ENCODE assay signal across 1 cellular context in the genomic region with DNA sequence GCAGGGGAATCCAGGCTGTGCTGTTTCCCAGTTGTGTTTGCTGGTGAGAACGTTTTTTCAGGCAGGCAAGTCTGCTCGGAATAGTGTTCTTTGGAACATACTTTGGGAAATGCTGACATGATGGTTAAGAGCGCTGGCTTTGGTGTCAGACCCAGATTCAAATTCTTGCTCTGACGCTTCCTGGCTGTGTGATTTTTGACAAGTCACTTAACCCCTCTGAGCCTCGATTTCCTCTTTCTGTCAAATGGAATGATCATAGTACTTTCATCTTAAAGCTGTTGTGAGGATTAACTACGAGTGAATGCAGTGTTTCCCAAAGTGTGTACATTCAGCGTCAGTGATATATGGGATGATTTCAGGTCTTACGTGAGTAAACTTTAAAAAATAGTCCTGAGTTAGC.
TF ChIP-seq lines count a peak whose summit lies in the region.

No MANE protein-coding gene starts in this region.

TF ChIP-seq in GM12878, 131 proteins besides CTCF, POLR2A, EP300 and RAD21:
- TF ChIP-seq, protein P1, sequence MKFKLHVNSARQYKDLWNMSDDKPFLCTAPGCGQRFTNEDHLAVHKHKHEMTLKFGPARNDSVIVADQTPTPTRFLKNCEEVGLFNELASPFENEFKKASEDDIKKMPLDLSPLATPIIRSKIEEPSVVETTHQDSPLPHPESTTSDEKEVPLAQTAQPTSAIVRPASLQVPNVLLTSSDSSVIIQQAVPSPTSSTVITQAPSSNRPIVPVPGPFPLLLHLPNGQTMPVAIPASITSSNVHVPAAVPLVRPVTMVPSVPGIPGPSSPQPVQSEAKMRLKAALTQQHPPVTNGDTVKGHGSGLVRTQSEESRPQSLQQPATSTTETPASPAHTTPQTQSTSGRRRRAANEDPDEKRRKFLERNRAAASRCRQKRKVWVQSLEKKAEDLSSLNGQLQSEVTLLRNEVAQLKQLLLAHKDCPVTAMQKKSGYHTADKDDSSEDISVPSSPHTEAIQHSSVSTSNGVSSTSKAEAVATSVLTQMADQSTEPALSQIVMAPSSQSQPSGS (IDR thresholded peaks at IDR 0.05; ENCODE audit: low read length): no peak
- 0 out of 2 replicates have a peak, but pooled peaks have one; percentile 39 for TF ChIP-seq SMARCA5 (IDR thresholded peaks at IDR 0.05)
TF ChIP-seq in GM12878: peak in this region for 1.
